Comparison of ENCODE assay signal across 8 cellular contexts in the genomic region with DNA sequence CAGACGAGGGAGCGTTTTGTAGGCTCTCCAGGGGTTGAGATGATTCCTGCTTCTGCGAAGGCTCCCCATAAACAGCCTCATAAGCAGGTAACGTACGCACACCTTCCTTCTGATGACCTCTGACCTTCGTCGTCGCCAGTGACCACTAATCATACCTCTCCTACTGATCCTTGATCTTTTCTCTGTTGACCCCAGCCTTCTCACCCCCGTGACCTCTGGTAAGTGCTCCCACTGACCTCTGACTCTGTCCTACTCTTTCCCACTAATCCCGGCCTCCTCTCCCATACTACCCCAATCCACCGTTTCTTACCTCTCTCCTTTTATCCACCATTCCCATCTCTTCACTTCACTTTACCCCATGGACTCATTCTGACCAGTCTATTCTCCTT. TPM values are rescaled to one million over a fixed set of nuclear protein-coding genes. Genes with fewer than 3 reads are reported as not detected.
DNase-seq lines count a peak whose midpoint lies in the region; ATAC-seq lines count a peak whose summit lies in the region.

No MANE protein-coding gene starts in this region.

- peak overlapping the region; percentile 79 for H3K4me3 Mint-ChIP-seq in T-helper 2 cell treated with Interferon-gamma antibody and Interleukin-4, amounts not matched to agents 5 μg/mL and 100 μg/mL, for 36 hours
- H3K4me3 Mint-ChIP-seq in activated CD4-positive, alpha-beta memory T cell treated with anti-CD3 and anti-CD28 coated beads for 36 hours, result peak overlapping the region; percentile 77
- H3K4me3 Mint-ChIP-seq in stimulated activated naive CD8-positive, alpha-beta T cell treated with anti-CD3 and anti-CD28 coated beads, Interleukin-15, amount 100 ng/mL, for 72 hours, result peak overlapping the region; percentile 88 to 91

- H3K27me3 Mint-ChIP-seq in T-helper 2 cell treated with Interferon-gamma antibody and Interleukin-4, amounts not matched to agents 5 μg/mL and 100 μg/mL, for 36 hours (ENCODE audit: low read depth), result peaks cover 15% of the 10 kb centered on the region
- H3K27me3 Mint-ChIP-seq in activated CD4-positive, alpha-beta memory T cell treated with anti-CD3 and anti-CD28 coated beads for 36 hours, result peaks cover 5% of the 10 kb centered on the region
- peaks cover 11% of the 10 kb centered on the region for H3K27me3 Mint-ChIP-seq in stimulated activated naive CD8-positive, alpha-beta T cell treated with anti-CD3 and anti-CD28 coated beads, Interleukin-15, amount 100 ng/mL, for 72 hours

- H3K4me3 ChIP-seq in iPS-11a (ENCODE audit: low read depth, low read length), result peak overlapping the region; percentile 50

- intact Hi-C loops in activated CD4-positive, alpha-beta memory T cell treated with anti-CD3 and anti-CD28 coated beads for 36 hours (cut with micrococcal nuclease), result loop anchor here (1.0 to 5.0 kb wide), 9 partner anchors 41 to 657 kb away; partner anchors contain the start of genes KIF24, MYORG, NUDT2 and RPP25L

- no peak for DNase-seq in T-helper 2 cell treated with Interferon-gamma antibody and Interleukin-4, amounts not matched to agents 5 μg/mL and 100 μg/mL, for 36 hours (ENCODE audit: low spot score)
- DNase-seq in T-helper 2 cell, result no peak
- DNase-seq in activated CD4-positive, alpha-beta memory T cell treated with anti-CD3 and anti-CD28 coated beads for 36 hours, result no peak
- no peak for DNase-seq in stimulated activated naive CD8-positive, alpha-beta T cell treated with anti-CD3 and anti-CD28 coated beads, Interleukin-15, amount 100 ng/mL, for 72 hours
- no peak for DNase-seq in activated CD4-positive, alpha-beta T cell treated with anti-CD3 and anti-CD28 coated beads, Interleukin-2, amount 50 U/mL, for 4 hours

- H3K9me3 Mint-ChIP-seq in T-helper 2 cell treated with Interferon-gamma antibody and Interleukin-4, amounts not matched to agents 5 μg/mL and 100 μg/mL, for 36 hours, result no peaks in the 10 kb centered on the region
- no peaks in the 10 kb centered on the region for H3K9me3 Mint-ChIP-seq in activated CD4-positive, alpha-beta memory T cell treated with anti-CD3 and anti-CD28 coated beads for 36 hours
- no peaks in the 10 kb centered on the region for H3K9me3 Mint-ChIP-seq in stimulated activated naive CD8-positive, alpha-beta T cell treated with anti-CD3 and anti-CD28 coated beads, Interleukin-15, amount 100 ng/mL, for 72 hours

- CTCF ChIA-PET in activated CD4-positive, alpha-beta memory T cell treated with anti-CD3 and anti-CD28 coated beads for 36 hours (lab: Charles Lee), result interaction anchor here (0.6 to 1.1 kb wide), 5 partner anchors 55 to 243 kb away, joined by 3 to 5 read pairs (median 4); no protein-coding TSS in a partner anchor

- H3K27ac Mint-ChIP-seq in T-helper 2 cell treated with Interferon-gamma antibody and Interleukin-4, amounts not matched to agents 5 μg/mL and 100 μg/mL, for 36 hours, result peak overlapping the region; percentile 2
- H3K27ac Mint-ChIP-seq in activated CD4-positive, alpha-beta memory T cell treated with anti-CD3 and anti-CD28 coated beads for 36 hours, result no peak overlapping the region
- no peak overlapping the region for H3K27ac Mint-ChIP-seq in stimulated activated naive CD8-positive, alpha-beta T cell treated with anti-CD3 and anti-CD28 coated beads, Interleukin-15, amount 100 ng/mL, for 72 hours

- no peaks in the 10 kb centered on the region for H3K36me3 Mint-ChIP-seq in T-helper 2 cell treated with Interferon-gamma antibody and Interleukin-4, amounts not matched to agents 5 μg/mL and 100 μg/mL, for 36 hours (ENCODE audit: low read depth)
- no peaks in the 10 kb centered on the region for H3K36me3 Mint-ChIP-seq in activated CD4-positive, alpha-beta memory T cell treated with anti-CD3 and anti-CD28 coated beads for 36 hours

- no peak for ATAC-seq in stimulated activated naive CD8-positive, alpha-beta T cell treated with anti-CD3 and anti-CD28 coated beads, Interleukin-15, amount 100 ng/mL, for 72 hours
- ATAC-seq in GM19467 (IDR thresholded peaks at IDR 0.05; ENCODE audit: unreplicated experiment) (no peak), HG02798 (IDR thresholded peaks at IDR 0.05; ENCODE audit: poor library complexity, unreplicated experiment) (no peak)

- POLR2A ChIA-PET in activated CD4-positive, alpha-beta memory T cell treated with anti-CD3 and anti-CD28 coated beads for 36 hours (lab: Charles Lee), result interaction anchor here (0.8 kb wide), 1 partner anchor 188 kb away, joined by 4 read pairs; the partner anchor contains the start of gene GALT

- H3K4me1 Mint-ChIP-seq in T-helper 2 cell treated with Interferon-gamma antibody and Interleukin-4, amounts not matched to agents 5 μg/mL and 100 μg/mL, for 36 hours (ENCODE audit: low read depth), result peaks cover 35% of the 10 kb centered on the region
- peaks cover 41% of the 10 kb centered on the region for H3K4me1 Mint-ChIP-seq in activated CD4-positive, alpha-beta memory T cell treated with anti-CD3 and anti-CD28 coated beads for 36 hours (ENCODE audit: low read depth)
- peaks cover 54% of the 10 kb centered on the region for H3K4me1 Mint-ChIP-seq in stimulated activated naive CD8-positive, alpha-beta T cell treated with anti-CD3 and anti-CD28 coated beads, Interleukin-15, amount 100 ng/mL, for 72 hours

RNA-seq across cellular contexts. Expression of gene DNAI1, which starts 0.4 kb away (rescaled TPM):
- total RNA-seq in activated CD4-positive, alpha-beta memory T cell treated with anti-CD3 and anti-CD28 coated beads for 36 hours, result under 1 TPM; 0.19 to 0.69 TPM

RNA-seq across cellular contexts. Expression of gene FAM219A, which starts 0.6 kb away (rescaled TPM):
- 10 to 100 TPM; 13.3 to 13.8 TPM for total RNA-seq in activated CD4-positive, alpha-beta memory T cell treated with anti-CD3 and anti-CD28 coated beads for 36 hours
